ENCODE assay signal across 20 cellular contexts in the genomic region with DNA sequence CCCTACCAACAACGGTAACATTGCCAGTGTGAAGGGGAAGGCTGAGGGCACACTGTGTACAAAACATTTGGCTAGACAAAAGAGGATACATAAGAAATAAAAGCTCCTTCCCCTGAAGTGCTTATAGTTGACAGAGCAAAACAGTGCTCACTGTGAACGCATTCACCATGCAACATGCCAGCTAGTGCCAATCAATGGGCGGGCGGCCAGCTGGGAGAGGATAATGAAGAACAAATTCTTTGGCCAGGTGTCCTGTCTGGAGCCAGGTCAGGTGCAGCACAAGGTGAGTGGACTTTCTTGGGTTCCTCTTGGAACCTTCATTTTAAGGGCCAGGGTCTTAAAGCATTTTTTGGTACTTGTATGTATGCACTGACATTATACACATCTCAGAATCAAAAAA.
"Had no signal": no experiment of that assay in that cellular context is flagged by ENCODE, and none has a peak within 500 bp of the region (broad histone marks: within the 10 kb centered on the region; RNA-seq: fewer than 3 reads in every experiment).

No MANE protein-coding gene starts in this region.

- ATAC-seq: activated CD8-positive, alpha-beta T cell treated with anti-CD3 and anti-CD28 coated beads, Interleukin-2, amount 10 ng/mL, durations not matched to agents 7 days and 5 days; activated naive CD4-positive, alpha-beta T cell treated with anti-CD3 and anti-CD28 coated beads, Interleukin-2, amount 50 U/mL, for 72 hours; natural killer cell; stimulated activated memory B cell treated with anti-CD40 and anti-IgM and Interleukin-4, amounts not matched to agents 10 μg/mL and 1 μg/mL and 100 μg/mL, for 72 hours had no signal

- H3K4me3 ChIP-seq: tibial artery, uterus had no signal

- H3K27ac ChIP-seq: neutrophil, parathyroid adenoma, tibial artery, uterus had no signal

- H3K36me3 ChIP-seq: tibial artery, uterus had no signal

- H3K4me1 Mint-ChIP-seq: stimulated activated memory B cell treated with anti-CD40 and anti-IgM and Interleukin-4, amounts not matched to agents 10 μg/mL and 1 μg/mL and 100 μg/mL, for 72 hours had no signal

- H3K27me3 ChIP-seq: neutrophil, tibial artery, uterus had no signal

- H2AFZ ChIP-seq: parathyroid adenoma had no signal

- H3K9me3 ChIP-seq: neutrophil, tibial artery, uterus had no signal

- H3K9me3 Mint-ChIP-seq: dendritic cell treated with granulocyte-macrophage colony-stimulating factor and Interleukin-4, amounts not matched to agents 40 ng/mL and 50 ng/mL, for 4 days had no signal

- H3K27me3 Mint-ChIP-seq: dendritic cell treated with granulocyte-macrophage colony-stimulating factor and Interleukin-4, amounts not matched to agents 40 ng/mL and 50 ng/mL, for 4 days; stimulated activated memory B cell treated with anti-CD40 and anti-IgM and Interleukin-4, amounts not matched to agents 10 μg/mL and 1 μg/mL and 100 μg/mL, for 72 hours had no signal

- DNase-seq: activated CD4-positive, alpha-beta T cell treated with anti-CD3 and anti-CD28 coated beads, Interleukin-2, amount 10 ng/mL, durations not matched to agents 24 days and 14 days; activated CD4-positive, CD25-positive, alpha-beta regulatory T cell; activated CD8-positive, alpha-beta memory T cell treated with anti-CD3 and anti-CD28 coated beads, Interleukin-2, amount 50 U/mL, for 4 hours; activated CD8-positive, alpha-beta T cell treated with anti-CD3 and anti-CD28 coated beads, Interleukin-2, amount 10 ng/mL, durations not matched to agents 7 days and 5 days; activated effector memory CD4-positive, alpha-beta T cell treated with anti-CD3 and anti-CD28 coated beads, Interleukin-2, amount 50 U/mL, for 16 hours; activated T-cell treated with anti-CD3 and anti-CD28 coated beads, Interleukin-2, amount 50 U/mL, for 48 hours; central memory CD4-positive, alpha-beta T cell; effector memory CD4-positive, alpha-beta T cell; foreskin melanocyte; kidney glomerular epithelial cell; mesendoderm; natural killer cell; stimulated activated CD4-positive, alpha-beta T cell treated with anti-CD3 and anti-CD28 coated beads, Interleukin-2, amount 100 ng/mL, for 48 hours; tibial artery; uterus had no signal

- H3K9ac ChIP-seq: parathyroid adenoma had no signal

- H3K27ac Mint-ChIP-seq: activated CD4-positive, alpha-beta T cell treated with anti-CD3 and anti-CD28 coated beads, Interleukin-2, amount 10 ng/mL, durations not matched to agents 24 days and 14 days; activated CD8-positive, alpha-beta T cell treated with anti-CD3 and anti-CD28 coated beads, Interleukin-2, amount 10 ng/mL, durations not matched to agents 7 days and 5 days; activated naive CD4-positive, alpha-beta T cell treated with anti-CD3 and anti-CD28 coated beads, Interleukin-2, amount 50 U/mL, for 72 hours; dendritic cell treated with granulocyte-macrophage colony-stimulating factor and Interleukin-4, amounts not matched to agents 40 ng/mL and 50 ng/mL, for 4 days; natural killer cell; stimulated activated memory B cell treated with anti-CD40 and anti-IgM and Interleukin-4, amounts not matched to agents 10 μg/mL and 1 μg/mL and 100 μg/mL, for 72 hours had no signal

- H3K4me1 ChIP-seq: parathyroid adenoma, tibial artery had no signal

- H3K79me2 ChIP-seq: parathyroid adenoma had no signal

- H3K36me3 Mint-ChIP-seq: natural killer cell; stimulated activated memory B cell treated with anti-CD40 and anti-IgM and Interleukin-4, amounts not matched to agents 10 μg/mL and 1 μg/mL and 100 μg/mL, for 72 hours had no signal

- H3K4me3 Mint-ChIP-seq: activated CD4-positive, alpha-beta T cell treated with anti-CD3 and anti-CD28 coated beads, Interleukin-2, amount 10 ng/mL, durations not matched to agents 24 days and 14 days; activated CD8-positive, alpha-beta T cell treated with anti-CD3 and anti-CD28 coated beads, Interleukin-2, amount 10 ng/mL, durations not matched to agents 7 days and 5 days; dendritic cell treated with granulocyte-macrophage colony-stimulating factor and Interleukin-4, amounts not matched to agents 40 ng/mL and 50 ng/mL, for 4 days; natural killer cell; stimulated activated memory B cell treated with anti-CD40 and anti-IgM and Interleukin-4, amounts not matched to agents 10 μg/mL and 1 μg/mL and 100 μg/mL, for 72 hours had no signal
